9 cellular contexts compared by ENCODE assay signal in the genomic region with DNA sequence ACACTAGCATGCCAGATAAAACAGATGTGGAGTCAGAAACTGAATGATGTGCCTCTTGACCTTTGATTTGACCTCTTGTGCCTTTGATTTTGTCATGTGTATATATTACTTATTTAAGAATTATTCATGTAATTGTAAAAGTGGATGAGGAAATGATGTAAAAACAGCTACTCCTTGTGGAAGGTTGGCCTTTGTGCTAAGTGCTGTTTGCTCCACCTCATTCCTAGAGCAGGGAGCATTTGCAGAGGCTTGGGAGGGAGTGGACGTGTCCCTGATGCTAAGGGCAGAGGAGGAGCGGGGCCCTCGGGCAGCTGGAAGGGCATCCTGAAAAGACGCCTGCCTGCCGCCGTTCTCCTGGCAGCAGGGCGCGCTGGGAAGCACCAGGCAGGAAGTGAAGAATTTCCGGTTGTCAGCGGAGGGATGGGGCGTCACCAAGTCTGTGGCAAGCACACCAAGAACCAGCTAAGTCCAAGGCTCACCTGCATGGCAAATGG.
DNase-seq lines count a peak whose midpoint lies in the region.
"Had no signal": no experiment of that assay in that cellular context is flagged by ENCODE, and none has a peak within 500 bp of the region (broad histone marks: within the 10 kb centered on the region; RNA-seq: fewer than 3 reads in every experiment).

No MANE protein-coding gene starts in this region.

- H3K27ac Mint-ChIP-seq in activated T-helper 1 cell treated with anti-CD3 and anti-CD28 coated beads, Interleukin-12 subunit alpha, Interleukin-12 subunit beta, Interleukin-2, Interleukin-4 antibody, amounts not matched to agents 30 ng/mL and 10 ng/mL and 1 ng/mL, durations not matched to agents 14 hours and 24 hours and 36 hours = no peak overlapping the region
- H3K27ac Mint-ChIP-seq: brain had no signal

- DNase-seq in DMS53 (lab: John Stamatoyannopoulos, UW) (peak; percentile 14), DMS53 treated with DMSO at 0.1 percent for 48 hours (lab: John Stamatoyannopoulos, UW; ENCODE audit: unreplicated experiment) (no peak), hepatic stellate cell (ENCODE audit: low spot score) (peak; percentile 49), stromal cell of bone marrow (ENCODE audit: low read depth) (peak; percentile 68), mesenteric fat pad (ENCODE audit: low spot score) (no peak), NCI-H2081 (lab: John Stamatoyannopoulos, UW) (no peak), HUDEP-2 (lab: John Stamatoyannopoulos, UW; ENCODE audit: unreplicated experiment in 76 of 76) (no peak)
- no peak for DNase-seq in activated T-helper 1 cell treated with anti-CD3 and anti-CD28 coated beads, Interleukin-12 subunit alpha, Interleukin-12 subunit beta, Interleukin-2, Interleukin-4 antibody, amounts not matched to agents 30 ng/mL and 10 ng/mL and 1 ng/mL, durations not matched to agents 14 hours and 24 hours and 36 hours (ENCODE audit: low spot score)

- peaks cover 8% of the 10 kb centered on the region for H3K4me1 Mint-ChIP-seq in activated T-helper 1 cell treated with anti-CD3 and anti-CD28 coated beads, Interleukin-12 subunit alpha, Interleukin-12 subunit beta, Interleukin-2, Interleukin-4 antibody, amounts not matched to agents 30 ng/mL and 10 ng/mL and 1 ng/mL, durations not matched to agents 14 hours and 24 hours and 36 hours (ENCODE audit: low read depth)

- intact Hi-C loops in activated T-helper 1 cell treated with anti-CD3 and anti-CD28 coated beads, Interleukin-12 subunit alpha, Interleukin-12 subunit beta, Interleukin-2, Interleukin-4 antibody, amounts not matched to agents 30 ng/mL and 10 ng/mL and 1 ng/mL, durations not matched to agents 14 hours and 24 hours and 36 hours (cut with micrococcal nuclease) = loop anchor here (2.0 kb wide), 1 partner anchor 77 kb away; no protein-coding TSS in a partner anchor

- H3K27me3 Mint-ChIP-seq in activated T-helper 1 cell treated with anti-CD3 and anti-CD28 coated beads, Interleukin-12 subunit alpha, Interleukin-12 subunit beta, Interleukin-2, Interleukin-4 antibody, amounts not matched to agents 30 ng/mL and 10 ng/mL and 1 ng/mL, durations not matched to agents 14 hours and 24 hours and 36 hours (ENCODE audit: insufficient read depth) = peaks cover 8% of the 10 kb centered on the region

- no peaks in the 10 kb centered on the region for H3K9me3 Mint-ChIP-seq in activated T-helper 1 cell treated with anti-CD3 and anti-CD28 coated beads, Interleukin-12 subunit alpha, Interleukin-12 subunit beta, Interleukin-2, Interleukin-4 antibody, amounts not matched to agents 30 ng/mL and 10 ng/mL and 1 ng/mL, durations not matched to agents 14 hours and 24 hours and 36 hours

- H3K4me3 Mint-ChIP-seq in activated T-helper 1 cell treated with anti-CD3 and anti-CD28 coated beads, Interleukin-12 subunit alpha, Interleukin-12 subunit beta, Interleukin-2, Interleukin-4 antibody, amounts not matched to agents 30 ng/mL and 10 ng/mL and 1 ng/mL, durations not matched to agents 14 hours and 24 hours and 36 hours = peak overlapping the region; percentile 37
- H3K4me3 Mint-ChIP-seq: brain had no signal

- peaks cover 1% of the 10 kb centered on the region for H3K36me3 Mint-ChIP-seq in activated T-helper 1 cell treated with anti-CD3 and anti-CD28 coated beads, Interleukin-12 subunit alpha, Interleukin-12 subunit beta, Interleukin-2, Interleukin-4 antibody, amounts not matched to agents 30 ng/mL and 10 ng/mL and 1 ng/mL, durations not matched to agents 14 hours and 24 hours and 36 hours (ENCODE audit: low read depth)
- H3K36me3 Mint-ChIP-seq: brain had no signal

Comparison
In these comparisons a context has a peak if more than half of its experiments do, and no peak if none do; other contexts are left out.
1. DNase-seq: peak in DMS53 (single experiment), hepatic stellate cell (single experiment) and stromal cell of bone marrow (single experiment); none in DMS53 treated with DMSO at 0.1 percent for 48 hours (single experiment), activated T-helper 1 cell treated with anti-CD3 and anti-CD28 coated beads, Interleukin-12 subunit alpha, Interleukin-12 subunit beta, Interleukin-2, Interleukin-4 antibody, amounts not matched to agents 30 ng/mL and 10 ng/mL and 1 ng/mL, durations not matched to agents 14 hours and 24 hours and 36 hours (single experiment), mesenteric fat pad (single experiment), NCI-H2081 (0 of 2) and HUDEP-2 (0 of 76).